In genomic region chr19:55253264-55253663, GRCh38 we compare ENCODE assay signal across 1 cellular context.
TF ChIP-seq lines count a peak whose summit lies in the region.

No MANE protein-coding gene starts in this region.

TF ChIP-seq in WTC11, 78 proteins besides CTCF, POLR2A, EP300 and RAD21 (continued from another document):
- TF ChIP-seq AFF4 (CRISPR knock-in tag; IDR thresholded peaks at IDR 0.05; ENCODE audit: borderline replicate concordance) = no peak
- no peak for TF ChIP-seq HMGXB4 (CRISPR knock-in tag; IDR thresholded peaks at IDR 0.05)
- TF ChIP-seq ZNF416 (CRISPR knock-in tag; IDR thresholded peaks at IDR 0.05) = no peak
- TF ChIP-seq NR2C2 (CRISPR knock-in tag; IDR thresholded peaks at IDR 0.05) = no peak
- no peak for TF ChIP-seq ZNF317 (CRISPR knock-in tag; IDR thresholded peaks at IDR 0.05; ENCODE audit: borderline replicate concordance, low read depth)
- TF ChIP-seq STAT6 (CRISPR knock-in tag; conservative IDR thresholded peaks at IDR 0.05; ENCODE audit: low read depth) = no peak
- TF ChIP-seq FOXP1 (CRISPR knock-in tag; IDR thresholded peaks at IDR 0.05; ENCODE audit: borderline replicate concordance) = no peak
- TF ChIP-seq SP1 (CRISPR knock-in tag; conservative IDR thresholded peaks at IDR 0.05) = no peak
- no peak for TF ChIP-seq FOXK1 (CRISPR knock-in tag; IDR thresholded peaks at IDR 0.05)
- no peak for TF ChIP-seq ZNF532 (CRISPR knock-in tag; IDR thresholded peaks at IDR 0.05; ENCODE audit: borderline replicate concordance)
- TF ChIP-seq PREB (CRISPR knock-in tag; IDR thresholded peaks at IDR 0.05; ENCODE audit: borderline replicate concordance) = no peak
- no peak for TF ChIP-seq CDX4 (CRISPR knock-in tag; IDR thresholded peaks at IDR 0.05; ENCODE audit: borderline replicate concordance)
